In the genomic region with DNA sequence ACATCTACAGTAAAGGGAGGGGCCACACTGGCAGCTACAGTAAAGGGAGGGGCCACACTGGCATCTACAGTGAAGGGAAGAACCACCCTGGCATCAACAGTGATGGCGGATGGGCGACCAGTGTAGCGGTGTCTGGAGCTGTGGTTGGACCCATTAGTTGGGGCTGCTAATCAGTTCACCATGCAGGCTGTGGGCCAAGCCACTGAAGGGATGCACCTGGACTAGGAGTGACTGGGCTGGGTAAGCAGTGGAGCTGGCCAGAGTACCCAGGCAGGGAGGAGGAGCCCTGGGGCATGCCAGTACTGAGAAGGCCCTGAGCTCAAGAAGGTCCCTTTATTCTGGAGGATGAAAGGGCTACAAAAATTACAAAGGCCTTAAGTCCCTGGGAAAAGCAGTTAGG, we compare ENCODE assay signal across 7 cellular contexts. TPM values are rescaled to one million over a fixed set of nuclear protein-coding genes. Genes with fewer than 3 reads are reported as not detected.
"Had no signal": no experiment of that assay in that cellular context is flagged by ENCODE, and none has a peak within 500 bp of the region (broad histone marks: within the 10 kb centered on the region; RNA-seq: fewer than 3 reads in every experiment).

No MANE protein-coding gene starts in this region.

RNA-seq across cellular contexts. Expression of a gene that starts 37.0 kb away (rescaled TPM):
- total RNA-seq: left ventricle myocardium superior; mucosa of descending colon; myocyte; naive thymus-derived CD8-positive, alpha-beta T cell; renal cortical epithelial cell; skeletal muscle tissue; smooth muscle cell had no signal
- polyA plus RNA-seq: naive thymus-derived CD8-positive, alpha-beta T cell had no signal
